In the genomic region with DNA sequence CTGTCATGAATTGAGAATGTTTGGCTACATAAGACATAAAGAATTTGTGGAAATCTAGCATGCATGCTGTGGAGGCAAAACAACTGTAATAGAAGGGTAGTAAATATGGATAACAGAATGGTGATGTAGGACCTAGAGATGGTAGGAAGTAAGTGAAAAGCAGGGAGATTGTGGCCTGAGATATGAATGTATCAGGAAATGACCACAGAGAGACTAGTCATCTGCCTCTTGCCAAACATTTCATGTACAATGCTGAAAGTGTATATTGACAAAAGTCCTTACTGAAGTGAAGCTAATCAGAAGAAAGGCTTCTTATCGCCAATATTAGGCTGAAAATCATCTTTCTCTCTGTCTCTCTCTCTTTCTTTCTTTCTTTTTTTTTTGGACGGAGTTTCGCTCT, we compare ENCODE assay signal across 25 cellular contexts.
"Had no signal": no experiment of that assay in that cellular context is flagged by ENCODE, and none has a peak within 500 bp of the region (broad histone marks: within the 10 kb centered on the region; RNA-seq: fewer than 3 reads in every experiment).

No MANE protein-coding gene starts in this region.

- H3K4me3 ChIP-seq: esophagus muscularis mucosa, heart right ventricle, left lung, lung, mucosa of descending colon, right atrium auricular region, smooth muscle cell, stomach, thyroid gland, upper lobe of left lung, vagina had no signal

- H3K27me3 ChIP-seq: esophagus muscularis mucosa, foreskin keratinocyte, heart right ventricle, left lung, right atrium auricular region, stomach, thyroid gland, upper lobe of left lung, vagina had no signal

- H3K9me3 ChIP-seq: esophagus muscularis mucosa, left lung, right atrium auricular region, stomach, thyroid gland, upper lobe of left lung, vagina had no signal

- H3K4me2 ChIP-seq: smooth muscle cell had no signal

- H3K27ac ChIP-seq: esophagus muscularis mucosa, foreskin keratinocyte, heart right ventricle, left lung, right atrium auricular region, stomach, thyroid gland, upper lobe of left lung, vagina had no signal

- H3K27me3 Mint-ChIP-seq: activated CD4-positive, alpha-beta memory T cell treated with anti-CD3 and anti-CD28 coated beads, Interleukin-2, amount 10 ng/mL, durations not matched to agents 7 days and 5 days; activated CD4-positive, alpha-beta T cell treated with anti-CD3 and anti-CD28 coated beads, Interleukin-2, amount 10 ng/mL, durations not matched to agents 7 days and 5 days; activated T-cell treated with anti-CD3 and anti-CD28 coated beads, Interleukin-2, amount 50 U/mL, for 24 hours; stimulated activated naive B cell treated with anti-CD40 and anti-IgM and Interleukin-4, amounts not matched to agents 10 μg/mL and 1 μg/mL and 100 μg/mL, for 72 hours had no signal

- DNase-seq: activated CD4-positive, alpha-beta memory T cell treated with anti-CD3 and anti-CD28 coated beads, Interleukin-2, amount 10 ng/mL, durations not matched to agents 7 days and 5 days; activated CD4-positive, alpha-beta T cell treated with anti-CD3 and anti-CD28 coated beads for 1 hour; activated CD4-positive, alpha-beta T cell treated with anti-CD3 and anti-CD28 coated beads, Interleukin-2, amount 10 ng/mL, durations not matched to agents 7 days and 5 days; activated CD8-positive, alpha-beta memory T cell treated with anti-CD3 and anti-CD28 coated beads, Interleukin-2, amount 50 U/mL, for 48 hours; activated gamma-delta T cell; activated naive CD4-positive, alpha-beta T cell treated with anti-CD3 and anti-CD28 coated beads, Interleukin-2, amount 50 U/mL, for 16 hours; activated T-cell treated with anti-CD3 and anti-CD28 coated beads, Interleukin-2, amount 50 U/mL, for 24 hours; amniotic stem cell; central memory CD4-positive, alpha-beta T cell; foreskin keratinocyte; heart right ventricle; left lung; mucosa of descending colon; stimulated activated CD4-positive, alpha-beta T cell treated with anti-CD3 and anti-CD28 coated beads, Interleukin-1b, Interleukin-23, amount 100 ng/mL, for 48 hours; stimulated activated naive B cell treated with anti-CD40 and anti-IgM and Interleukin-4, amounts not matched to agents 10 μg/mL and 1 μg/mL and 100 μg/mL, for 72 hours; stomach; thyroid gland; upper lobe of left lung had no signal

- H3K4me1 Mint-ChIP-seq: activated CD4-positive, alpha-beta memory T cell treated with anti-CD3 and anti-CD28 coated beads, Interleukin-2, amount 10 ng/mL, durations not matched to agents 7 days and 5 days; activated CD4-positive, alpha-beta T cell treated with anti-CD3 and anti-CD28 coated beads, Interleukin-2, amount 10 ng/mL, durations not matched to agents 7 days and 5 days; stimulated activated naive B cell treated with anti-CD40 and anti-IgM and Interleukin-4, amounts not matched to agents 10 μg/mL and 1 μg/mL and 100 μg/mL, for 72 hours had no signal

- ATAC-seq: foreskin keratinocyte; heart right ventricle; left lung; mucosa of descending colon; natural killer cell treated with Interleukin-12 subunit alpha and Interleukin-12 subunit beta and Interleukin-15 and Interleukin-18, amount 100 ng/mL, for 72 hours; stimulated activated naive B cell treated with anti-CD40 and anti-IgM and Interleukin-4, amounts not matched to agents 10 μg/mL and 1 μg/mL and 100 μg/mL, for 72 hours had no signal

- H3K27ac Mint-ChIP-seq: activated CD4-positive, alpha-beta memory T cell treated with anti-CD3 and anti-CD28 coated beads, Interleukin-2, amount 10 ng/mL, durations not matched to agents 7 days and 5 days; activated CD4-positive, alpha-beta T cell treated with anti-CD3 and anti-CD28 coated beads, Interleukin-2, amount 10 ng/mL, durations not matched to agents 7 days and 5 days; activated T-cell treated with anti-CD3 and anti-CD28 coated beads, Interleukin-2, amount 50 U/mL, for 24 hours; natural killer cell treated with Interleukin-12 subunit alpha and Interleukin-12 subunit beta and Interleukin-15 and Interleukin-18, amount 100 ng/mL, for 72 hours; stimulated activated naive B cell treated with anti-CD40 and anti-IgM and Interleukin-4, amounts not matched to agents 10 μg/mL and 1 μg/mL and 100 μg/mL, for 72 hours; T-helper 2 cell treated with Interferon-gamma antibody and Interleukin-4, amounts not matched to agents 5 μg/mL and 100 μg/mL, for 36 hours had no signal

- H3K9me3 Mint-ChIP-seq: activated CD4-positive, alpha-beta T cell treated with anti-CD3 and anti-CD28 coated beads, Interleukin-2, amount 10 ng/mL, durations not matched to agents 7 days and 5 days had no signal

- H3K36me3 ChIP-seq: esophagus muscularis mucosa, heart right ventricle, left lung, right atrium auricular region, stomach, thyroid gland, upper lobe of left lung, vagina had no signal

- H3K4me1 ChIP-seq: esophagus muscularis mucosa, foreskin keratinocyte, heart right ventricle, left lung, right atrium auricular region, stomach, thyroid gland, upper lobe of left lung, vagina had no signal

- H3K36me3 Mint-ChIP-seq: natural killer cell treated with Interleukin-12 subunit alpha and Interleukin-12 subunit beta and Interleukin-15 and Interleukin-18, amount 100 ng/mL, for 72 hours; stimulated activated naive B cell treated with anti-CD40 and anti-IgM and Interleukin-4, amounts not matched to agents 10 μg/mL and 1 μg/mL and 100 μg/mL, for 72 hours had no signal

- H3K4me3 Mint-ChIP-seq: activated CD4-positive, alpha-beta memory T cell treated with anti-CD3 and anti-CD28 coated beads, Interleukin-2, amount 10 ng/mL, durations not matched to agents 7 days and 5 days; activated CD4-positive, alpha-beta T cell treated with anti-CD3 and anti-CD28 coated beads, Interleukin-2, amount 10 ng/mL, durations not matched to agents 7 days and 5 days; activated T-cell treated with anti-CD3 and anti-CD28 coated beads, Interleukin-2, amount 50 U/mL, for 24 hours; natural killer cell treated with Interleukin-12 subunit alpha and Interleukin-12 subunit beta and Interleukin-15 and Interleukin-18, amount 100 ng/mL, for 72 hours; stimulated activated naive B cell treated with anti-CD40 and anti-IgM and Interleukin-4, amounts not matched to agents 10 μg/mL and 1 μg/mL and 100 μg/mL, for 72 hours; T-helper 2 cell treated with Interferon-gamma antibody and Interleukin-4, amounts not matched to agents 5 μg/mL and 100 μg/mL, for 36 hours had no signal
